Comparison of ENCODE assay signal across 15 cellular contexts in genomic region chr11:85772700-85773099, GRCh38. TPM values are rescaled to one million over a fixed set of nuclear protein-coding genes. Genes with fewer than 3 reads are reported as not detected.
A peak's percentile ranks its signal among the peaks of the same experiment; 100 is the strongest.
DNase-seq lines count a peak whose midpoint lies in the region; ATAC-seq and TF ChIP-seq lines count a peak whose summit lies in the region.
"Had no signal": no experiment of that assay in that cellular context is flagged by ENCODE, and none has a peak within 500 bp of the region (broad histone marks: within the 10 kb centered on the region; RNA-seq: fewer than 3 reads in every experiment).

No MANE protein-coding gene starts in this region.

- H3K27ac ChIP-seq in osteoblast (ENCODE audit: low read depth, low read length) (no peak overlapping the region), MM.1S (ENCODE audit: low read length) (no peak overlapping the region)
- H3K27ac ChIP-seq: breast epithelium had no signal

- H3K36me3 ChIP-seq in osteoblast (ENCODE audit: insufficient read depth, low read length) (no peaks in the 10 kb centered on the region), MM.1S (replicated peaks; ENCODE audit: insufficient read depth, low read length) (no peaks in the 10 kb centered on the region)
- H3K36me3 ChIP-seq: breast epithelium had no signal

- H3K9me3 ChIP-seq in osteoblast (ENCODE audit: low read depth, low read length), result no peaks in the 10 kb centered on the region
- no peaks in the 10 kb centered on the region for H3K9me3 ChIP-seq in MM.1S (replicated peaks; ENCODE audit: insufficient read depth, low read length)

- H2AFZ ChIP-seq in osteoblast (ENCODE audit: low read length) (no peak overlapping the region), MM.1S (ENCODE audit: low read length) (no peak overlapping the region)

- H3K4me3 ChIP-seq in osteoblast (ENCODE audit: insufficient read depth, low read length), result no peak overlapping the region
- H3K4me3 ChIP-seq in MM.1S (ENCODE audit: low read length), result no peak overlapping the region
- H3K4me3 ChIP-seq: breast epithelium, K562 had no signal

- no peak for TF ChIP-seq CTCF in AG09319 (IDR thresholded peaks at IDR 0.05; ENCODE audit: low read depth, low read length)
- TF ChIP-seq CTCF in osteoblast (IDR thresholded peaks at IDR 0.05; ENCODE audit: extremely low read depth, low read depth, low read length), result no peak
- no peak for TF ChIP-seq CTCF in MM.1S (IDR thresholded peaks at IDR 0.05; ENCODE audit: low read length)

- no peaks in the 10 kb centered on the region for H3K27me3 ChIP-seq in osteoblast (ENCODE audit: insufficient read depth, low read length)
- no peaks in the 10 kb centered on the region for H3K27me3 ChIP-seq in MM.1S (replicated peaks; ENCODE audit: insufficient read depth, low read length)
- H3K27me3 ChIP-seq: breast epithelium had no signal

- no peak overlapping the region for H3K4me2 ChIP-seq in osteoblast (ENCODE audit: insufficient read depth, low read length)
- no peak overlapping the region for H3K4me2 ChIP-seq in MM.1S (ENCODE audit: low read depth, low read length)

- ATAC-seq in GM21360 (IDR thresholded peaks at IDR 0.05; ENCODE audit: unreplicated experiment) (no peak), GM21515 (IDR thresholded peaks at IDR 0.05; ENCODE audit: unreplicated experiment) (no peak)
- ATAC-seq: activated CD4-positive, CD25-positive, alpha-beta regulatory T cell treated with anti-CD3 and anti-CD28 coated beads, Interleukin-2, amount 50 U/mL, for 24 hours; K562 had no signal

- no peak overlapping the region for H3K9ac ChIP-seq in MM.1S (ENCODE audit: low read length)

- H3K9me2 ChIP-seq in MM.1S (replicated peaks; ENCODE audit: insufficient read depth, low read length), result no peaks in the 10 kb centered on the region

- H3F3A ChIP-seq in MM.1S (ENCODE audit: insufficient read depth, low read length), result peaks cover 14% of the 10 kb centered on the region

- H3K4me1 ChIP-seq in osteoblast (ENCODE audit: insufficient read depth, low read length) (no peaks in the 10 kb centered on the region), MM.1S (ENCODE audit: low read length) (peaks cover 29% of the 10 kb centered on the region)
- H3K4me1 ChIP-seq: breast epithelium had no signal

- H3K79me2 ChIP-seq in osteoblast (ENCODE audit: insufficient read depth, low read length) (no peaks in the 10 kb centered on the region), MM.1S (ENCODE audit: low read length) (no peaks in the 10 kb centered on the region)

- DNase-seq in AG09319 (ENCODE audit: extremely low read depth, low read depth), result peak; percentile 42
- DNase-seq in M059J (ENCODE audit: low read depth), result peak; percentile 16
- DNase-seq in fibroblast of peridontal ligament (ENCODE audit: extremely low read depth), result peak; percentile 84
- DNase-seq in osteoblast (ENCODE audit: insufficient read length, low spot score, missing footprints), result peak; percentile 32
- DNase-seq in MM.1S, result no peak
- DNase-seq in activated CD4-positive, alpha-beta T cell treated with anti-CD3 and anti-CD28 coated beads for 48 hours, result no peak
- DNase-seq: DMS 273 treated with DMSO at 0.1 percent for 48 hours; NK-92 treated with Interleukin-12 subunit alpha and Interleukin-12 subunit beta, amount 100 ng/mL, for 24 hours; small intestine; stimulated activated naive CD4-positive, alpha-beta T cell treated with Interleukin-2 at 50 U/mL for 16 hours had no signal

- H4K20me1 ChIP-seq in osteoblast (ENCODE audit: insufficient read depth, low read length) (no peaks in the 10 kb centered on the region), MM.1S (ENCODE audit: insufficient read depth, low read length) (no peaks in the 10 kb centered on the region)

RNA-seq across cellular contexts. Expression of gene SYTL2, which starts 38.2 kb away (rescaled TPM):
- total RNA-seq in M059J (2014; rRNA removed; shearing (Covaris generic)), result 46.8 and 80.3 TPM in 2 replicates
- 19.4 and 19.9 TPM in 2 replicates for total RNA-seq in osteoblast

Comparison
In these comparisons a context has a peak if more than half of its experiments do, and no peak if none do; other contexts are left out.
1. DNase-seq: peak in AG09319 (single experiment), M059J (single experiment), fibroblast of peridontal ligament (single experiment) and osteoblast (single experiment); none in MM.1S (single experiment) and activated CD4-positive, alpha-beta T cell treated with anti-CD3 and anti-CD28 coated beads for 48 hours (single experiment).